Comparison of ENCODE assay signal across 8 cellular contexts in the genomic region with DNA sequence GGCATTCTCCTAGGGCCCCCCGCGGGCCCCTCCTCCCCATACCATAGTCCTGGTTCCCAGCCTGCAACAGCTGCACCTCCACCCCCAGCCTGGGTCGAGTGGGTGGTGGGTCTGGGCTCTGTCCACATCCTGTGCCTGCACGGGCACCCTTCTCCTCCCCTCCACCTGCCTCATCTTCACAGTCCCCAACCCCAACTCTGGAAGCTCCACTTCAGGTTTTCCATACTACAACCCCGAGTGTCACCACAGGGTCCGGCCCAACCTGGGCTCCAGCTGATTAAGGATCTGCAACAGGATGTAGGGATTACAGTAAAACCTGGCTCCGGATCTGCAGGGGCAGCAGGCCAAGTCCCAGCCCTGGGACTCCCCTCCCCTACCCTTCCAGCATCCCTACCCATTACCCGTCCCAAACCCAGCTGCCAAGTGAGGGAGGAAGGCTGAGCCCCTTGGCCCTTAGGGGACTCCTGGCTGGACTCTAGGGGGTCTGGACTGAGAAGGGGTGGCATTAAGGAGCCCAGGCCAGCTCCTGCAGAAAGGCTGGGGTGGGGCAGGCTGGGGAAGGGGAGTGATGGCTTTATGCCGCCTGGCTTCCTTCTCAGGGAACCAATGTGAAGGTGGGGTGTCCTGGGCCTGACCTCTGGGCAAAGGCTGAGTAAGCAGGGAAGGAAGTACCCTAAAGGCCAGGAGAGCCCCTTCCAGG.
DNase-seq lines count a peak whose midpoint lies in the region; ATAC-seq, FAIRE-seq and TF ChIP-seq lines count a peak whose summit lies in the region.

No MANE protein-coding gene starts in this region.

- H3K36me3 ChIP-seq in GM23248 (ENCODE audit: low read depth) = no peaks in the 10 kb centered on the region
- peaks cover 0 to 22% (median 0%) of the 10 kb centered on the region in 3 donors for H3K36me3 ChIP-seq in esophagus squamous epithelium
- peaks cover 0 to 2% of the 10 kb centered on the region in 2 donors for H3K36me3 ChIP-seq in small intestine (ENCODE audit: control insufficient read depth in 2 of 2, insufficient read depth in 2 of 2, low read length in 2 of 2)

- 39% methylated on average over 9 of the region's 9 CpGs for WGBS in GM23248 (ENCODE audit: low coverage in 1 of 2, low lambda C conversion rate in 2 of 2, missing lambda C conversion rate in 2 of 2), 2 experiments
- 0 to 61% methylated on average over 1 to 4 of the region's 9 CpGs for WGBS in esophagus squamous epithelium, 2 donors
- 37 to 48% (median 43%) methylated on average over 9 of the region's 9 CpGs for WGBS in small intestine, 3 donors

- H2AFZ ChIP-seq in GM23248 = no peak overlapping the region

- H3K9me3 ChIP-seq in GM23248 (ENCODE audit: low read depth) = no peaks in the 10 kb centered on the region
- no peaks in the 10 kb centered on the region for H3K9me3 ChIP-seq in esophagus squamous epithelium
- no peaks in the 10 kb centered on the region for H3K9me3 ChIP-seq in small intestine (ENCODE audit: control insufficient read depth, low read depth)

- FAIRE-seq in small intestine (lab: Jason Lieb, UNC) = no peak

- in situ Hi-C loops in GM23248 (cut with MboI) = no loop called here

- no peak for TF ChIP-seq POLR2A in esophagus squamous epithelium (IDR thresholded peaks at IDR 0.05)

- intact Hi-C loops in esophagus squamous epithelium (cut with DNase I) = loop anchor here (10.0 kb wide), 1 partner anchor 185 kb away; no protein-coding TSS in a partner anchor

- no peaks in the 10 kb centered on the region for H3K9me2 ChIP-seq in GM23248 (ENCODE audit: insufficient read depth)

- no peaks in the 10 kb centered on the region for H4K20me1 ChIP-seq in GM23248 (ENCODE audit: insufficient read depth)

- no peak overlapping the region for H3K4me2 ChIP-seq in GM23248 (ENCODE audit: unreplicated experiment)

- no peak for ATAC-seq in GM19455 (IDR thresholded peaks at IDR 0.05; ENCODE audit: unreplicated experiment)
- ATAC-seq in GM19351 (IDR thresholded peaks at IDR 0.05; ENCODE audit: unreplicated experiment) = no peak
- no peak for ATAC-seq in HG02610 (IDR thresholded peaks at IDR 0.05; ENCODE audit: unreplicated experiment)

- no peaks in the 10 kb centered on the region for H3K79me2 ChIP-seq in GM23248 (ENCODE audit: insufficient read depth)

- DNase-seq in A172 (ENCODE audit: low spot score) (peak; percentile 65), GM23248 (peak; percentile 57), OCI-M1 (lab: John Stamatoyannopoulos, UW) (peak; percentile 78), esophagus squamous epithelium (lab: John Stamatoyannopoulos, UW) (no peak), small intestine (peak; percentile 70)

- H3K27ac ChIP-seq in GM23248 (no peak overlapping the region), esophagus squamous epithelium (peak overlapping the region in 3 of 4 donors; percentile 22 to 82 (median 79)), small intestine (ENCODE audit: low read depth in 1 of 2, low read length in 1 of 2) (no peak overlapping the region)

- no peaks in the 10 kb centered on the region for H3F3A ChIP-seq in GM23248 (ENCODE audit: insufficient read depth)

- H3K4me1 ChIP-seq in GM23248 (ENCODE audit: insufficient read depth) (no peaks in the 10 kb centered on the region), esophagus squamous epithelium (peaks cover 19 to 100% (median 22%) of the 10 kb centered on the region in 3 donors), small intestine (ENCODE audit: control insufficient read depth in 2 of 2, insufficient read depth in 1 of 2, low read depth in 1 of 2, low read length in 1 of 2) (peaks cover 0 to 10% of the 10 kb centered on the region in 2 donors)

- no peak overlapping the region for H3K9ac ChIP-seq in GM23248

- H3K27me3 ChIP-seq in GM23248 (replicated peaks; ENCODE audit: insufficient read depth) (no peaks in the 10 kb centered on the region), esophagus squamous epithelium (no peaks in the 10 kb centered on the region), small intestine (ENCODE audit: control insufficient read depth in 2 of 2, insufficient read depth in 2 of 2, low read length in 2 of 2) (no peaks in the 10 kb centered on the region)

- no peak for TF ChIP-seq CTCF in esophagus squamous epithelium (IDR thresholded peaks at IDR 0.05)

- no peak overlapping the region for H3K4me3 ChIP-seq in GM23248
- peak overlapping the region in 1 of 4 donors; percentile 12 for H3K4me3 ChIP-seq in esophagus squamous epithelium
- H3K4me3 ChIP-seq in small intestine (ENCODE audit: low read depth in 1 of 2, low read length in 2 of 2) = no peak overlapping the region

Comparison
In these comparisons a context has a peak if more than half of its experiments do, and no peak if none do; other contexts are left out.
1. H3K27ac ChIP-seq: peak in esophagus squamous epithelium (3 of 4); none in GM23248 (single experiment) and small intestine (0 of 2).